In the genomic region with DNA sequence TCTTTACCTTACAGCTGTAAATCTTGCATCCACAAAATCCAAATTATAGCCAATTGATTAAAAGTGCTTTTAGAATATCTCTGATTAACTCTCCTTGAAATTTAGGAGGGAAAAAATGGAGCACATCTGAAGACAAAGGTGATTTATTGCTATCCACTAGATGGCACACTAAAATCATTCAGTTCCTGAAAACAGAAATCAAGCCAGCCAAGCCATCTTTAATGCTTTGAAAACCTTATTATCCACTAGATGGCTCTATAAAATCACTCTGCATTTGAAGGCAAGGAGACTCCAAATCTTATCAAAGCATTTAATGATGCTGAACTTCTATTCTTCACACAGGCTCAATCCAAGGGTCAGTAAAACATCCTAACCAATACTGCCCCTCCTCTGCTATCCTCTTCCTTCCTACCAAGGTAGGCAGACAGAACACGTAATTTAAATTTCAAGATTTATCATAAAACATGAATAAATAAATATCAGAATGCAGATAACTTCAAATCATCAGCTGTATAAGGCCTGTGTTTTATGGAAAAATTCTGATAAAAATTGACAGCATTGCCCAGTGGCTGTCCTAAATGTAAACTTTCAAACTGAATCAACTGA, we compare ENCODE assay signal across 8 cellular contexts. TPM values are rescaled to one million over a fixed set of nuclear protein-coding genes. Genes with fewer than 3 reads are reported as not detected.
DNase-seq lines count a peak whose midpoint lies in the region; ATAC-seq and TF ChIP-seq lines count a peak whose summit lies in the region.

No MANE protein-coding gene starts in this region.

- no peak overlapping the region for H3K27ac ChIP-seq in CD4-positive, alpha-beta T cell (ENCODE audit: low read depth, low read length)
- H3K27ac ChIP-seq in neural progenitor cell: no peak overlapping the region

- no peaks in the 10 kb centered on the region for H3K27me3 ChIP-seq in CD4-positive, alpha-beta T cell (ENCODE audit: control insufficient read depth, insufficient read depth, low read length)
- H3K27me3 ChIP-seq in neural progenitor cell: no peaks in the 10 kb centered on the region

- peaks cover 6% of the 10 kb centered on the region for H3K79me2 ChIP-seq in neural progenitor cell (ENCODE audit: low read depth)

- no peaks in the 10 kb centered on the region for H3K27me3 Mint-ChIP-seq in CD4-positive, alpha-beta T cell
- H3K27me3 Mint-ChIP-seq in neural progenitor cell (ENCODE audit: insufficient read depth, low read depth): no peaks in the 10 kb centered on the region

- intact Hi-C loops in CD4-positive, alpha-beta T cell (cut with DNase I, micrococcal nuclease): loop anchor here in 1 of 2 experiments (5.0 to 10.0 kb wide), 2 partner anchors 120 to 1698 kb away; no protein-coding TSS in a partner anchor

- no peaks in the 10 kb centered on the region for H3K36me3 ChIP-seq in neural progenitor cell

- POLR2A ChIA-PET in CD4-positive, alpha-beta T cell (lab: Charles Lee): no interaction called here

- H3K4me1 Mint-ChIP-seq in CD4-positive, alpha-beta T cell (ENCODE audit: low read depth): no peaks in the 10 kb centered on the region
- H3K4me1 Mint-ChIP-seq in neural progenitor cell: peaks cover 4% of the 10 kb centered on the region

- H3F3A ChIP-seq in neural progenitor cell (ENCODE audit: low read depth): no peaks in the 10 kb centered on the region

- H3K9me3 ChIP-seq in CD4-positive, alpha-beta T cell (ENCODE audit: control insufficient read depth, low read length): no peaks in the 10 kb centered on the region
- no peaks in the 10 kb centered on the region for H3K9me3 ChIP-seq in neural progenitor cell (ENCODE audit: low read depth)

- no peak overlapping the region for H3K4me3 ChIP-seq in neural progenitor cell

- H3K36me3 Mint-ChIP-seq in CD4-positive, alpha-beta T cell (ENCODE audit: low read depth): no peaks in the 10 kb centered on the region
- H3K36me3 Mint-ChIP-seq in neural progenitor cell: peaks cover 3% of the 10 kb centered on the region

- H3K4me2 ChIP-seq in neural progenitor cell: no peak overlapping the region

- no peak overlapping the region for H3K9ac ChIP-seq in neural progenitor cell

- no peak overlapping the region for H2AFZ ChIP-seq in neural progenitor cell (replicated peaks)

- H3K9me3 Mint-ChIP-seq in CD4-positive, alpha-beta T cell: no peaks in the 10 kb centered on the region
- no peaks in the 10 kb centered on the region for H3K9me3 Mint-ChIP-seq in neural progenitor cell

- H3K27ac Mint-ChIP-seq in CD4-positive, alpha-beta T cell: no peak overlapping the region
- H3K27ac Mint-ChIP-seq in neural progenitor cell: no peak overlapping the region

- peak; percentile 32 for TF ChIP-seq CTCF in CD4-positive, alpha-beta T cell (IDR thresholded peaks at IDR 0.05)
- TF ChIP-seq CTCF in neural progenitor cell (IDR thresholded peaks at IDR 0.05): peak; percentile 78

- ATAC-seq in CD4-positive, alpha-beta T cell (ENCODE audit: poor library complexity): peak; percentile 51
- ATAC-seq in GM18909 (IDR thresholded peaks at IDR 0.05; ENCODE audit: poor library complexity, unreplicated experiment) (peak; percentile 74), HG03060 (IDR thresholded peaks at IDR 0.05; ENCODE audit: low read depth, unreplicated experiment) (peak; percentile 80)

- DNase-seq in CD4-positive, alpha-beta T cell: no peak
- DNase-seq in NCI-H1930 (lab: John Stamatoyannopoulos, UW) (peak; percentile 63 to 75), SW 1271 (lab: John Stamatoyannopoulos, UW) (peak; percentile 67 to 88), fibroblast of peridontal ligament (ENCODE audit: extremely low read depth) (peak; percentile 94), neural progenitor cell (ENCODE audit: low spot score) (peak; percentile 70), cortex of kidney (lab: John Stamatoyannopoulos, UW) (no peak)

- no peaks in the 10 kb centered on the region for H4K20me1 ChIP-seq in neural progenitor cell (ENCODE audit: low read depth)

- H3K4me3 Mint-ChIP-seq in CD4-positive, alpha-beta T cell: no peak overlapping the region
- H3K4me3 Mint-ChIP-seq in neural progenitor cell: no peak overlapping the region

- CTCF ChIA-PET in CD4-positive, alpha-beta T cell (lab: Charles Lee): no interaction called here

- H3K4me1 ChIP-seq in neural progenitor cell: no peaks in the 10 kb centered on the region

RNA-seq across cellular contexts. Expression of gene GOLIM4, which starts 48.4 kb away (rescaled TPM):
- under 1 TPM; 0.28 to 0.36 TPM for total RNA-seq in CD4-positive, alpha-beta T cell
- 22.9 and 23.0 TPM in 2 replicates for total RNA-seq in neural progenitor cell (ENCODE audit: low replicate concordance)

Comparison
In these comparisons a context has a peak if more than half of its experiments do, and no peak if none do; other contexts are left out.
1. DNase-seq: peak in NCI-H1930 (2 of 2), SW 1271 (2 of 2), fibroblast of peridontal ligament (single experiment) and neural progenitor cell (single experiment); none in CD4-positive, alpha-beta T cell (0 of 10) and cortex of kidney (single experiment).
2. RNA of gene GOLIM4, which starts 48.4 kb away (total RNA-seq): 22.9 to 23.0 TPM in neural progenitor cell; 0.28 to 0.36 TPM in CD4-positive, alpha-beta T cell; every median in the first group is over 10 times any median in the second.
3. Peak in every context shown above with its lines, with median percentiles within 50 percentile points of each other: ATAC-seq.